ENCODE assay signal across 10 cellular contexts in genomic region chr6:3195695-3196497, GRCh38. TPM values are rescaled to one million over a fixed set of nuclear protein-coding genes. Genes with fewer than 3 reads are reported as not detected.
DNase-seq lines count a peak whose midpoint lies in the region; ATAC-seq, FAIRE-seq and TF ChIP-seq lines count a peak whose summit lies in the region.
"Had no signal": no experiment of that assay in that cellular context is flagged by ENCODE, and none has a peak within 500 bp of the region (broad histone marks: within the 10 kb centered on the region; RNA-seq: fewer than 3 reads in every experiment).

No MANE protein-coding gene starts in this region.

- FAIRE-seq in pancreas (lab: Jason Lieb, UNC): no peak

- H3K4me3 Mint-ChIP-seq in H9: no peak overlapping the region

- no peak overlapping the region for H3K4ac ChIP-seq in H9 (ENCODE audit: low read depth, low read length)

- no peak overlapping the region for H2BK15ac ChIP-seq in H9 (ENCODE audit: low read depth, low read length)

- no peaks in the 10 kb centered on the region for H3K79me2 ChIP-seq in H9 (ENCODE audit: insufficient read depth, low read length)

- no peak overlapping the region for H2BK5ac ChIP-seq in H9 (ENCODE audit: insufficient read length, low read length)

- no peaks in the 10 kb centered on the region for H3K27me3 Mint-ChIP-seq in H9 (ENCODE audit: low read depth)

- H3K79me1 ChIP-seq in H9 (ENCODE audit: insufficient read depth, low read depth, low read length, poor library complexity, severe bottlenecking): no peaks in the 10 kb centered on the region

- no peak overlapping the region for H3K27ac Mint-ChIP-seq in H9

- no peak overlapping the region for H4K91ac ChIP-seq in H9 (ENCODE audit: insufficient read length, low read depth, low read length)

- no peak overlapping the region for H2AFZ ChIP-seq in H9 (ENCODE audit: low read length)

- WGBS in H9 (ENCODE audit: extremely low coverage, insufficient read length, low lambda C conversion rate): no CpG with 5 or more reads among the region's 16 CpGs
- WGBS in pancreas, 2 donors: 69 to 70% methylated on average over 16 of the region's 16 CpGs

- no peak overlapping the region for H3K27ac ChIP-seq in H9 (ENCODE audit: insufficient read length, low read depth, low read length)
- no peak overlapping the region for H3K27ac ChIP-seq in pancreas

- ATAC-seq in pancreas (peak; percentile 46 to 75 (median 57)), GM19351 (IDR thresholded peaks at IDR 0.05; ENCODE audit: unreplicated experiment) (no peak), GM21717 (IDR thresholded peaks at IDR 0.05; ENCODE audit: unreplicated experiment) (no peak)

- H3K4me2 ChIP-seq in H9 (ENCODE audit: insufficient read depth, insufficient read length, low read length): peak overlapping the region; percentile 11

- H3K56ac ChIP-seq in H9 (ENCODE audit: insufficient read length, low read depth, low read length): no peak overlapping the region

- no peak overlapping the region for H2BK20ac ChIP-seq in H9 (ENCODE audit: low read depth, low read length, poor library complexity, severe bottlenecking)

- H4K20me1 ChIP-seq in H9 (ENCODE audit: control insufficient read depth, insufficient read depth, insufficient read length): no peaks in the 10 kb centered on the region

- H3T11ph ChIP-seq in H9 (ENCODE audit: low read length): no peak overlapping the region

- peak; percentile 59 for TF ChIP-seq CTCF in H9 (conservative IDR thresholded peaks at IDR 0.05)
- TF ChIP-seq CTCF in pancreas (IDR thresholded peaks at IDR 0.05): no peak

- peak overlapping the region; percentile 1 for H3K18ac ChIP-seq in H9 (ENCODE audit: insufficient read length, low read depth, low read length)

- no peak overlapping the region for H2BK120ac ChIP-seq in H9 (ENCODE audit: low read depth, low read length, poor library complexity, severe bottlenecking)

- H2BK12ac ChIP-seq in H9 (ENCODE audit: insufficient read length, low read depth, low read length): no peak overlapping the region

- peaks cover 2 to 3% (median 2%) of the 10 kb centered on the region in 3 experiments; a peak in 3 of 7 replicates for H3K36me3 Mint-ChIP-seq in H9 (ENCODE audit: insufficient read depth in 1 of 3, low read depth in 3 of 3)

- no peaks in the 10 kb centered on the region for H3K23me2 ChIP-seq in H9 (ENCODE audit: insufficient read length, low read depth, low read length, poor library complexity, severe bottlenecking)

- DNase-seq in H9: peak; percentile 76
- DNase-seq in NCI-H748 (lab: John Stamatoyannopoulos, UW; ENCODE audit: unreplicated experiment): peak; percentile 97
- peak; percentile 67 for DNase-seq in ecto neural progenitor cell (ENCODE audit: low spot score)
- no peak for DNase-seq in pancreas
- no peak for DNase-seq in activated naive CD4-positive, alpha-beta T cell treated with anti-CD3 and anti-CD28 coated beads, Interleukin-2, amount 50 U/mL, for 16 hours
- no peak for DNase-seq in GM19238 (ENCODE audit: insufficient read length, low spot score)
- DNase-seq: activated CD4-positive, alpha-beta T cell treated with anti-CD3 and anti-CD28 coated beads, Interleukin-2, amount 50 U/mL, for 48 hours; NCI-H187 treated with DMSO at 0.1 percent for 48 hours had no signal

- H3K4me1 Mint-ChIP-seq in H9: peaks cover 18 to 19% of the 10 kb centered on the region in 2 experiments

- no peak overlapping the region for H3K23ac ChIP-seq in H9 (ENCODE audit: insufficient read length, low read depth, low read length)

- H3K9ac ChIP-seq in H9 (ENCODE audit: extremely low read depth, insufficient read length, low read length): no peak overlapping the region

- H3K4me1 ChIP-seq in H9 (ENCODE audit: insufficient read depth, low read length) (peaks cover 12% of the 10 kb centered on the region), pancreas (peaks cover 0 to 5% (median 0%) of the 10 kb centered on the region in 3 donors)

- H2AK5ac ChIP-seq in H9 (ENCODE audit: insufficient read length, low read length): no peak overlapping the region

- H4K5ac ChIP-seq in H9 (ENCODE audit: insufficient read length, low read depth, low read length): no peak overlapping the region

- H3K4me3 ChIP-seq in pancreas: no peak overlapping the region

- no peak overlapping the region for H4K8ac ChIP-seq in H9 (replicated peaks; ENCODE audit: insufficient read length, low read depth, low read length)

- H3K27me3 ChIP-seq in H9 (ENCODE audit: insufficient read depth, low read length) (no peaks in the 10 kb centered on the region), pancreas (no peaks in the 10 kb centered on the region)

- H3K9me3 ChIP-seq in H9 (ENCODE audit: control insufficient read depth, low read depth, low read length): no peaks in the 10 kb centered on the region
- no peaks in the 10 kb centered on the region for H3K9me3 ChIP-seq in pancreas

- peaks cover 4 to 6% of the 10 kb centered on the region in 2 experiments for H3K9me3 Mint-ChIP-seq in H9

- H3K36me3 ChIP-seq in pancreas: no peaks in the 10 kb centered on the region

- H3K14ac ChIP-seq in H9 (ENCODE audit: insufficient read depth, low read length): peak overlapping the region; percentile 2; the same call in 1 of the 2 replicates

- intact Hi-C loops in pancreas (cut with DNase I): no loop called here

RNA-seq across cellular contexts. Expression of gene TUBB2B, which starts 31.6 kb away (rescaled TPM):
- total RNA-seq in H9 (2021) (317 and 320 TPM in 2 replicates), pancreas (10 to 100 TPM in 2 of 6 donors, 1 to 10 TPM in 4; 1.9 to 17.6 (median 5.7) TPM)
- 1 to 10 TPM; 3.8 to 6.1 TPM for polyA plus RNA-seq in pancreas

RNA-seq across cellular contexts. Expression of gene TUBB2A, which starts 38.6 kb away (rescaled TPM):
- total RNA-seq in H9 (2021) (258 and 268 TPM in 2 replicates), pancreas (10 to 100 TPM; 16.3 to 55.9 (median 20.0) TPM)
- polyA plus RNA-seq in pancreas: 10 to 100 TPM; 21.3 to 26.0 TPM

Comparison
In these comparisons a context has a peak if more than half of its experiments do, and no peak if none do; other contexts are left out.
1. DNase-seq: peak in H9 (single experiment), NCI-H748 (single experiment) and ecto neural progenitor cell (single experiment); none in pancreas (0 of 6), activated naive CD4-positive, alpha-beta T cell treated with anti-CD3 and anti-CD28 coated beads, Interleukin-2, amount 50 U/mL, for 16 hours (single experiment) and GM19238 (single experiment).
2. ATAC-seq: peak in pancreas (4 of 4); none in GM19351 (single experiment) and GM21717 (single experiment).
3. RNA of gene TUBB2B, which starts 31.6 kb away (total RNA-seq): 317 to 320 TPM in H9; 1.9 to 17.6 TPM in pancreas; every median in the first group is over 10 times any median in the second.